Comparison of ENCODE assay signal across 1 cellular context in genomic region chr11:118689503-118689851, GRCh38.
TF ChIP-seq lines count a peak whose summit lies in the region.

No MANE protein-coding gene starts in this region.

TF ChIP-seq in GM23338, 12 proteins besides CTCF, POLR2A, EP300 and RAD21 (continued from another document):
- TF ChIP-seq, protein P1, sequence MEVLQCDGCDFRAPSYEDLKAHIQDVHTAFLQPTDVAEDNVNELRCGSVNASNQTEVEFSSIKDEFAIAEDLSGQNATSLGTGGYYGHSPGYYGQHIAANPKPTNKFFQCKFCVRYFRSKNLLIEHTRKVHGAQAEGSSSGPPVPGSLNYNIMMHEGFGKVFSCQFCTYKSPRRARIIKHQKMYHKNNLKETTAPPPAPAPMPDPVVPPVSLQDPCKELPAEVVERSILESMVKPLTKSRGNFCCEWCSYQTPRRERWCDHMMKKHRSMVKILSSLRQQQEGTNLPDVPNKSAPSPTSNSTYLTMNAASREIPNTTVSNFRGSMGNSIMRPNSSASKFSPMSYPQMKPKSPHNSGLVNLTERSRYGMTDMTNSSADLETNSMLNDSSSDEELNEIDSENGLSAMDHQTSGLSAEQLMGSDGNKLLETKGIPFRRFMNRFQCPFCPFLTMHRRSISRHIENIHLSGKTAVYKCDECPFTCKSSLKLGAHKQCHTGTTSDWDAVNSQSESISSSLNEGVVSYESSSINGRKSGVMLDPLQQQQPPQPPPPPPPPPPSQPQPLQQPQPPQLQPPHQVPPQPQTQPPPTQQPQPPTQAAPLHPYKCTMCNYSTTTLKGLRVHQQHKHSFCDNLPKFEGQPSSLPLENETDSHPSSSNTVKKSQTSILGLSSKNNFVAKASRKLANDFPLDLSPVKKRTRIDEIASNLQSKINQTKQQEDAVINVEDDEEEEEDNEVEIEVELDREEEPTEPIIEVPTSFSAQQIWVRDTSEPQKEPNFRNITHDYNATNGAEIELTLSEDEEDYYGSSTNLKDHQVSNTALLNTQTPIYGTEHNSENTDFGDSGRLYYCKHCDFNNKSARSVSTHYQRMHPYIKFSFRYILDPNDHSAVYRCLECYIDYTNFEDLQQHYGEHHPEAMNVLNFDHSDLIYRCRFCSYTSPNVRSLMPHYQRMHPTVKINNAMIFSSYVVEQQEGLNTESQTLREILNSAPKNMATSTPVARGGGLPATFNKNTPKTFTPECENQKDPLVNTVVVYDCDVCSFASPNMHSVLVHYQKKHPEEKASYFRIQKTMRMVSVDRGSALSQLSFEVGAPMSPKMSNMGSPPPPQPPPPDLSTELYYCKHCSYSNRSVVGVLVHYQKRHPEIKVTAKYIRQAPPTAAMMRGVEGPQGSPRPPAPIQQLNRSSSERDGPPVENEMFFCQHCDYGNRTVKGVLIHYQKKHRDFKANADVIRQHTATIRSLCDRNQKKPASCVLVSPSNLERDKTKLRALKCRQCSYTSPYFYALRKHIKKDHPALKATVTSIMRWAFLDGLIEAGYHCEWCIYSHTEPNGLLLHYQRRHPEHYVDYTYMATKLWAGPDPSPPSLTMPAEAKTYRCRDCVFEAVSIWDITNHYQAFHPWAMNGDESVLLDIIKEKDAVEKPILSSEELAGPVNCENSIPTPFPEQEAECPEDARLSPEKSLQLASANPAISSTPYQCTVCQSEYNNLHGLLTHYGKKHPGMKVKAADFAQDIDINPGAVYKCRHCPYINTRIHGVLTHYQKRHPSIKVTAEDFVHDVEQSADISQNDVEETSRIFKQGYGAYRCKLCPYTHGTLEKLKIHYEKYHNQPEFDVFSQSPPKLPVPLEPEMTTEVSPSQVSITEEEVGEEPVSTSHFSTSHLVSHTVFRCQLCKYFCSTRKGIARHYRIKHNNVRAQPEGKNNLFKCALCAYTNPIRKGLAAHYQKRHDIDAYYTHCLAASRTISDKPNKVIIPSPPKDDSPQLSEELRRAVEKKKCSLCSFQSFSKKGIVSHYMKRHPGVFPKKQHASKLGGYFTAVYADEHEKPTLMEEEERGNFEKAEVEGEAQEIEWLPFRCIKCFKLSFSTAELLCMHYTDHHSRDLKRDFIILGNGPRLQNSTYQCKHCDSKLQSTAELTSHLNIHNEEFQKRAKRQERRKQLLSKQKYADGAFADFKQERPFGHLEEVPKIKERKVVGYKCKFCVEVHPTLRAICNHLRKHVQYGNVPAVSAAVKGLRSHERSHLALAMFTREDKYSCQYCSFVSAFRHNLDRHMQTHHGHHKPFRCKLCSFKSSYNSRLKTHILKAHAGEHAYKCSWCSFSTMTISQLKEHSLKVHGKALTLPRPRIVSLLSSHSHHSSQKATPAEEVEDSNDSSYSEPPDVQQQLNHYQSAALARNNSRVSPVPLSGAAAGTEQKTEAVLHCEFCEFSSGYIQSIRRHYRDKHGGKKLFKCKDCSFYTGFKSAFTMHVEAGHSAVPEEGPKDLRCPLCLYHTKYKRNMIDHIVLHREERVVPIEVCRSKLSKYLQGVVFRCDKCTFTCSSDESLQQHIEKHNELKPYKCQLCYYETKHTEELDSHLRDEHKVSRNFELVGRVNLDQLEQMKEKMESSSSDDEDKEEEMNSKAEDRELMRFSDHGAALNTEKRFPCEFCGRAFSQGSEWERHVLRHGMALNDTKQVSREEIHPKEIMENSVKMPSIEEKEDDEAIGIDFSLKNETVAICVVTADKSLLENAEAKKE (CRISPR knock-in tag; IDR thresholded peaks at IDR 0.05): no peak
- no peak for TF ChIP-seq EZH2phosphoT487 (IDR thresholded peaks at IDR 0.05; ENCODE audit: unreplicated experiment)
